In genomic region chr6:85443720-85444119, GRCh38 we compare ENCODE assay signal across 3 cellular contexts.
TF ChIP-seq lines count a peak whose summit lies in the region.

No MANE protein-coding gene starts in this region.

TF ChIP-seq in A549, 52 proteins besides CTCF, POLR2A, EP300 and RAD21:
- TF ChIP-seq RARB (CRISPR knock-in tag; IDR thresholded peaks at IDR 0.05) = no peak
- TF ChIP-seq MAFK (IDR thresholded peaks at IDR 0.05; ENCODE audit: partially characterized antibody) = peak; percentile 71
- no peak for TF ChIP-seq TFCP2L1 (CRISPR knock-in tag; IDR thresholded peaks at IDR 0.05)
- no peak for TF ChIP-seq MAX (IDR thresholded peaks at IDR 0.05)

TF ChIP-seq in IMR-90, 13 proteins besides CTCF, POLR2A, EP300 and RAD21:
- TF ChIP-seq MAFK (IDR thresholded peaks at IDR 0.05; ENCODE audit: low read depth, low read length) (peak; percentile 90), ELK1 (IDR thresholded peaks at IDR 0.05; ENCODE audit: borderline replicate concordance, low read depth, low read length) (no peak)

TF ChIP-seq in H1, 55 proteins besides CTCF, POLR2A, EP300 and RAD21:
- peak; percentile 51; the same call in 1 of the 2 replicates for TF ChIP-seq MAFK (IDR thresholded peaks at IDR 0.05; ENCODE audit: low read depth, low read length)
- TF ChIP-seq GABPA (IDR thresholded peaks at IDR 0.05; ENCODE audit: borderline replicate concordance, insufficient read depth, low read length) = no peak
